Comparison of ENCODE assay signal across 14 cellular contexts in the genomic region with DNA sequence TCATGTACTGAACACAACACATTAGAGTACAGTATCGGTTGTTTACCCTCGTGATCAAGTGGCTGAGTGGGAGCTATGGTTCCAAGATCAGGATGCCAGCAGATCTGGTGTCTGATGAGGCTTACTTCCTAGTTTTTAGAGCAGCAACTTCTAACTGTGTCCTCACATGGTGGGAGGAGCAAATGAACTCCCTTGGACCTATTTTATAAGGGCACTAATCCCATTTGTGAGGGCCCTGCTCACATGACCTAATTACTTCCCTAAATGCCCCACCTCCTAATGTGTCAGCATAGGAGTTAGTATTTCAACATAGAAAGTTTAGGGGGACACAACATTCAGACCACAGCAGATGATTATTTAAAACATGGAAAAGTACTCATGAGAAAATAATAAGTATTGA.
A peak's percentile ranks its signal among the peaks of the same experiment; 100 is the strongest.
DNase-seq lines count a peak whose midpoint lies in the region; ATAC-seq and TF ChIP-seq lines count a peak whose summit lies in the region.
"Had no signal": no experiment of that assay in that cellular context is flagged by ENCODE, and none has a peak within 500 bp of the region (broad histone marks: within the 10 kb centered on the region; RNA-seq: fewer than 3 reads in every experiment).

No MANE protein-coding gene starts in this region.

- H3F3A ChIP-seq in GM23338 (replicated peaks; ENCODE audit: low read depth): no peaks in the 10 kb centered on the region; the same call in 1 of the 2 replicates

- no peaks in the 10 kb centered on the region for H3K9me2 ChIP-seq in GM23338 (ENCODE audit: insufficient read depth)

- CTCF ChIA-PET in activated CD4-positive, alpha-beta T cell treated with anti-CD3 and anti-CD28 coated beads, Interleukin-2, amount 10 ng/mL, durations not matched to agents 7 days and 5 days (lab: Charles Lee): interaction anchor here (0.9 kb wide), 1 partner anchor 9 kb away, joined by 3 read pairs; no protein-coding TSS in a partner anchor
- CTCF ChIA-PET in WTC11 (lab: Charles Lee): no interaction called here

- peaks cover 11% of the 10 kb centered on the region; the same call in 1 of the 2 replicates for H3K27me3 ChIP-seq in GM23338 (ENCODE audit: insufficient read depth)
- H3K27me3 ChIP-seq: pancreas, SJCRH30, testis had no signal

- H3K4me3 ChIP-seq in GM23338: no peak overlapping the region
- H3K4me3 ChIP-seq: SJCRH30 had no signal

- TF ChIP-seq CTCF in GM23338 (conservative IDR thresholded peaks at IDR 0.05; ENCODE audit: low read depth in 2 of 2) (no peak), WTC11 (IDR thresholded peaks at IDR 0.05) (no peak)

- peaks cover 9% of the 10 kb centered on the region for H3K36me3 Mint-ChIP-seq in activated CD4-positive, alpha-beta T cell treated with anti-CD3 and anti-CD28 coated beads, Interleukin-2, amount 10 ng/mL, durations not matched to agents 7 days and 5 days (ENCODE audit: low read depth)
- H3K36me3 Mint-ChIP-seq in GM23338 (ENCODE audit: low read depth): no peaks in the 10 kb centered on the region
- H3K36me3 Mint-ChIP-seq in WTC11: no peaks in the 10 kb centered on the region
- H3K36me3 Mint-ChIP-seq in naive B cell: no peaks in the 10 kb centered on the region

- no peaks in the 10 kb centered on the region for H4K20me1 ChIP-seq in GM23338 (replicated peaks; ENCODE audit: insufficient read depth)

- no peaks in the 10 kb centered on the region for H3K79me2 ChIP-seq in GM23338 (replicated peaks; ENCODE audit: insufficient read depth)

- H3K27ac ChIP-seq in GM23338 (ENCODE audit: low read depth): no peak overlapping the region
- H3K27ac ChIP-seq: pancreas, SJCRH30, VCaP had no signal

- peaks cover 22% of the 10 kb centered on the region for H3K4me1 Mint-ChIP-seq in activated CD4-positive, alpha-beta T cell treated with anti-CD3 and anti-CD28 coated beads, Interleukin-2, amount 10 ng/mL, durations not matched to agents 7 days and 5 days
- H3K4me1 Mint-ChIP-seq in GM23338: peaks cover 10% of the 10 kb centered on the region; the same call in 2 of the 3 replicates
- peaks cover 6% of the 10 kb centered on the region for H3K4me1 Mint-ChIP-seq in WTC11
- H3K4me1 Mint-ChIP-seq in naive B cell: peaks cover 41 to 64% (median 50%) of the 10 kb centered on the region in 3 donors

- no peak for DNase-seq in activated CD4-positive, alpha-beta T cell treated with anti-CD3 and anti-CD28 coated beads, Interleukin-2, amount 10 ng/mL, durations not matched to agents 7 days and 5 days
- DNase-seq in activated CD4-positive, alpha-beta T cell treated with anti-CD3 and anti-CD28 coated beads, Interleukin-2, amount 50 U/mL, for 1 hour: no peak
- DNase-seq in GM23338 (ENCODE audit: low spot score) (no peak), WTC11 (ENCODE audit: low spot score) (no peak), naive B cell (no peak), NCI-H226 (no peak), OCI-M1 (lab: John Stamatoyannopoulos, UW) (no peak)
- DNase-seq: activated T-cell treated with anti-CD3 and anti-CD28 coated beads for 4 hours, NCI-H2107, pancreas, SJCRH30, testis had no signal

- H3K9me3 Mint-ChIP-seq in activated CD4-positive, alpha-beta T cell treated with anti-CD3 and anti-CD28 coated beads, Interleukin-2, amount 10 ng/mL, durations not matched to agents 7 days and 5 days: peaks cover 18% of the 10 kb centered on the region
- H3K9me3 Mint-ChIP-seq in GM23338 (no peaks in the 10 kb centered on the region; the same call in 2 of the 3 replicates), WTC11 (peaks cover 11% of the 10 kb centered on the region), naive B cell (peaks cover 0 to 9% (median 6%) of the 10 kb centered on the region in 7 donors)

- no peak for ATAC-seq in GM23338
- no peak for ATAC-seq in WTC11
- no peak for ATAC-seq in naive B cell (ENCODE audit: low read depth in 2 of 2)
- ATAC-seq in GM18867 (IDR thresholded peaks at IDR 0.05; ENCODE audit: unreplicated experiment): no peak

- peaks cover 7% of the 10 kb centered on the region for H3K4me1 ChIP-seq in GM23338 (ENCODE audit: insufficient read depth)
- H3K4me1 ChIP-seq: pancreas, SJCRH30, testis had no signal

- H3K4me2 ChIP-seq in GM23338: no peak overlapping the region; the same call in 1 of the 2 replicates

- H3K4me3 Mint-ChIP-seq in activated CD4-positive, alpha-beta T cell treated with anti-CD3 and anti-CD28 coated beads, Interleukin-2, amount 10 ng/mL, durations not matched to agents 7 days and 5 days: peak overlapping the region; percentile 62
- peak overlapping the region; percentile 58; the same call in 2 of the 3 replicates for H3K4me3 Mint-ChIP-seq in GM23338
- 0 out of 2 replicates have a peak overlapping the region, but pooled peaks have one; percentile 36 for H3K4me3 Mint-ChIP-seq in WTC11
- H3K4me3 Mint-ChIP-seq in naive B cell: peak overlapping the region; percentile 64 to 90 (median 84)

- no peak overlapping the region for H2AFZ ChIP-seq in GM23338

- H3K27me3 Mint-ChIP-seq in activated CD4-positive, alpha-beta T cell treated with anti-CD3 and anti-CD28 coated beads, Interleukin-2, amount 10 ng/mL, durations not matched to agents 7 days and 5 days: peaks cover 29% of the 10 kb centered on the region
- peaks cover 4% of the 10 kb centered on the region for H3K27me3 Mint-ChIP-seq in GM23338 (ENCODE audit: insufficient read depth, low read depth, poor library complexity)
- peaks cover 2% of the 10 kb centered on the region; the same call in 1 of the 2 replicates for H3K27me3 Mint-ChIP-seq in WTC11 (ENCODE audit: low read depth)
- H3K27me3 Mint-ChIP-seq in naive B cell: no peaks in the 10 kb centered on the region

- no peak overlapping the region for H3K27ac Mint-ChIP-seq in activated CD4-positive, alpha-beta T cell treated with anti-CD3 and anti-CD28 coated beads, Interleukin-2, amount 10 ng/mL, durations not matched to agents 7 days and 5 days
- H3K27ac Mint-ChIP-seq in GM23338 (no peak overlapping the region), WTC11 (no peak overlapping the region), naive B cell (peak overlapping the region in 1 of 6 donors; percentile 33)

- POLR2A ChIA-PET in activated CD4-positive, alpha-beta T cell treated with anti-CD3 and anti-CD28 coated beads, Interleukin-2, amount 10 ng/mL, durations not matched to agents 7 days and 5 days (lab: Charles Lee): no interaction called here
- POLR2A ChIA-PET in WTC11 (lab: Charles Lee): no interaction called here

- no peaks in the 10 kb centered on the region for H3K36me3 ChIP-seq in GM23338 (ENCODE audit: insufficient read depth)
- H3K36me3 ChIP-seq: pancreas, SJCRH30 had no signal

TF ChIP-seq in WTC11, 78 proteins besides CTCF, POLR2A, EP300 and RAD21 (continues in another document):
- TF ChIP-seq ZBTB21 (CRISPR knock-in tag; IDR thresholded peaks at IDR 0.05; ENCODE audit: borderline replicate concordance): no peak
- TF ChIP-seq, protein P1, sequence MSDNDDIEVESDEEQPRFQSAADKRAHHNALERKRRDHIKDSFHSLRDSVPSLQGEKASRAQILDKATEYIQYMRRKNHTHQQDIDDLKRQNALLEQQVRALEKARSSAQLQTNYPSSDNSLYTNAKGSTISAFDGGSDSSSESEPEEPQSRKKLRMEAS (CRISPR knock-in tag; IDR thresholded peaks at IDR 0.05): no peak
- TF ChIP-seq ETV6 (CRISPR knock-in tag; IDR thresholded peaks at IDR 0.05): no peak
- TF ChIP-seq, protein P2, sequence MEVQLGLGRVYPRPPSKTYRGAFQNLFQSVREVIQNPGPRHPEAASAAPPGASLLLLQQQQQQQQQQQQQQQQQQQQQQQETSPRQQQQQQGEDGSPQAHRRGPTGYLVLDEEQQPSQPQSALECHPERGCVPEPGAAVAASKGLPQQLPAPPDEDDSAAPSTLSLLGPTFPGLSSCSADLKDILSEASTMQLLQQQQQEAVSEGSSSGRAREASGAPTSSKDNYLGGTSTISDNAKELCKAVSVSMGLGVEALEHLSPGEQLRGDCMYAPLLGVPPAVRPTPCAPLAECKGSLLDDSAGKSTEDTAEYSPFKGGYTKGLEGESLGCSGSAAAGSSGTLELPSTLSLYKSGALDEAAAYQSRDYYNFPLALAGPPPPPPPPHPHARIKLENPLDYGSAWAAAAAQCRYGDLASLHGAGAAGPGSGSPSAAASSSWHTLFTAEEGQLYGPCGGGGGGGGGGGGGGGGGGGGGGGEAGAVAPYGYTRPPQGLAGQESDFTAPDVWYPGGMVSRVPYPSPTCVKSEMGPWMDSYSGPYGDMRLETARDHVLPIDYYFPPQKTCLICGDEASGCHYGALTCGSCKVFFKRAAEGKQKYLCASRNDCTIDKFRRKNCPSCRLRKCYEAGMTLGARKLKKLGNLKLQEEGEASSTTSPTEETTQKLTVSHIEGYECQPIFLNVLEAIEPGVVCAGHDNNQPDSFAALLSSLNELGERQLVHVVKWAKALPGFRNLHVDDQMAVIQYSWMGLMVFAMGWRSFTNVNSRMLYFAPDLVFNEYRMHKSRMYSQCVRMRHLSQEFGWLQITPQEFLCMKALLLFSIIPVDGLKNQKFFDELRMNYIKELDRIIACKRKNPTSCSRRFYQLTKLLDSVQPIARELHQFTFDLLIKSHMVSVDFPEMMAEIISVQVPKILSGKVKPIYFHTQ (CRISPR knock-in tag; IDR thresholded peaks at IDR 0.05): no peak
- no peak for TF ChIP-seq NR2C2 (CRISPR knock-in tag; IDR thresholded peaks at IDR 0.05)
- TF ChIP-seq ELF4 (CRISPR knock-in tag; IDR thresholded peaks at IDR 0.05; ENCODE audit: low read depth): no peak
- TF ChIP-seq SMAD3 (CRISPR knock-in tag; IDR thresholded peaks at IDR 0.05; ENCODE audit: borderline replicate concordance): no peak
- no peak for TF ChIP-seq ZNF281 (CRISPR knock-in tag; IDR thresholded peaks at IDR 0.05)
- TF ChIP-seq MXD4 (CRISPR knock-in tag; IDR thresholded peaks at IDR 0.05; ENCODE audit: borderline replicate concordance): no peak
- TF ChIP-seq KAT7 (CRISPR knock-in tag; IDR thresholded peaks at IDR 0.05; ENCODE audit: borderline replicate concordance): no peak
